In the genomic region with DNA sequence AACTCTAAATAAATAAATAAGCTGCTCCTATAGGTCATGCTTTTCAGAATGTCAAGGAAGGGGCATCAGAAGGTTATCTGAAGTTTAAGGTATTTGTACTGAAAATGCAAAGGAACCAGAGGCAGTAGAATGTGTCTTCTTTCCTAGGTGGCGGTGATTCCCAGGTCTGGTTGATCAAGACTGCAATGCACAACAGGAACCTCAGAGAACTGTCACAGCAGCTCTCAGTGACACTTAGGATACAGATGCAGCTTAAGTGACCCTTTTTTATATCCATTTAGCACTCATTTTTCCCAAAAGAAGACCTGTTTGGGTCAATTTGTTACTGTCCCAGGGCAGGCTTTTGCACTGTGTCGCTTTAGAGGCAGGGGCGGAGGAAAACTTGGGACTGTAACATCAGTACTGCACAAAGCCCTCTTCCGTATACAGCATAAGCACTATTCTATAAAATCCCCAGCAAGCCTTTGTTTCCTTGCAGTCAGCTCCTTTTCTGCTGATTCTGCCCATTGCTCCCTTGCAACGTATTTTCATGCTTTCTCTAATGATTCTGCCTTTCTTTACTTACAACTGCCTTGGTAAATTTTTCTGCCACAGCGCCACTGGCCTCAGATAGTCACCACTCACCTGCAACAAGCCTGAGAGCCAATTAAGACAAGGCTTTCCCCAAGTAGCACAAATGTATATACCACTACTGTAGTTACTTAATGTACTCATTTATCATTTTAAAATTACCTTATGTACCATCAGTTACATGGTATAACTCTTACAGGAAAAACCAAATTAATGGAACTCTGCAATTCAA, we compare ENCODE assay signal across 25 cellular contexts. TPM values are rescaled to one million over a fixed set of nuclear protein-coding genes. Genes with fewer than 3 reads are reported as not detected.
DNase-seq lines count a peak whose midpoint lies in the region; ATAC-seq and TF ChIP-seq lines count a peak whose summit lies in the region.
"Had no signal": no experiment of that assay in that cellular context is flagged by ENCODE, and none has a peak within 500 bp of the region (broad histone marks: within the 10 kb centered on the region; RNA-seq: fewer than 3 reads in every experiment).

No MANE protein-coding gene starts in this region.

- H3K36me3 ChIP-seq in OCI-LY1 (ENCODE audit: insufficient read depth, low read length) (no peaks in the 10 kb centered on the region), neural progenitor cell (no peaks in the 10 kb centered on the region), GM23338 (ENCODE audit: insufficient read depth) (no peaks in the 10 kb centered on the region)
- H3K36me3 ChIP-seq: esophagus muscularis mucosa, lower lobe of right lung, transverse colon had no signal

- no peaks in the 10 kb centered on the region for H3K27me3 ChIP-seq in OCI-LY1 (ENCODE audit: insufficient read depth, low read length)
- H3K27me3 ChIP-seq in neural progenitor cell: no peaks in the 10 kb centered on the region
- 0 out of 2 replicates have a peak, but pooled peaks cover 8% of the 10 kb centered on the region for H3K27me3 ChIP-seq in GM23338 (ENCODE audit: insufficient read depth)
- no peaks in the 10 kb centered on the region for H3K27me3 ChIP-seq in right cardiac atrium (ENCODE audit: control insufficient read depth, insufficient read depth)
- H3K27me3 ChIP-seq: esophagus muscularis mucosa, foreskin keratinocyte, heart right ventricle, transverse colon had no signal

- H3K36me3 Mint-ChIP-seq in activated naive CD8-positive, alpha-beta T cell: no peaks in the 10 kb centered on the region
- peaks cover 9% of the 10 kb centered on the region for H3K36me3 Mint-ChIP-seq in activated naive CD8-positive, alpha-beta T cell treated with anti-CD3 and anti-CD28 coated beads for 36 hours
- no peaks in the 10 kb centered on the region for H3K36me3 Mint-ChIP-seq in memory B cell
- peaks cover 8% of the 10 kb centered on the region for H3K36me3 Mint-ChIP-seq in neural progenitor cell
- H3K36me3 Mint-ChIP-seq in GM23338 (ENCODE audit: low read depth): no peaks in the 10 kb centered on the region; the same call in 2 of the 3 replicates

- peak overlapping the region; percentile 99 for H3K9ac ChIP-seq in OCI-LY1 (ENCODE audit: low read length)
- no peak overlapping the region for H3K9ac ChIP-seq in neural progenitor cell

- peaks cover 21% of the 10 kb centered on the region for H3K79me2 ChIP-seq in OCI-LY1 (ENCODE audit: insufficient read depth, low read length)
- H3K79me2 ChIP-seq in neural progenitor cell (ENCODE audit: low read depth): peaks cover 28% of the 10 kb centered on the region
- peaks cover 24% of the 10 kb centered on the region for H3K79me2 ChIP-seq in GM23338 (replicated peaks; ENCODE audit: insufficient read depth)

- no peaks in the 10 kb centered on the region for H3K9me3 Mint-ChIP-seq in activated naive CD8-positive, alpha-beta T cell (ENCODE audit: low read depth)
- no peaks in the 10 kb centered on the region for H3K9me3 Mint-ChIP-seq in activated naive CD8-positive, alpha-beta T cell treated with anti-CD3 and anti-CD28 coated beads for 36 hours
- H3K9me3 Mint-ChIP-seq in memory B cell (no peaks in the 10 kb centered on the region), neural progenitor cell (no peaks in the 10 kb centered on the region), GM23338 (no peaks in the 10 kb centered on the region)
- H3K9me3 Mint-ChIP-seq: activated T-helper 17 cell treated with anti-CD3 and anti-CD28 coated beads, Interleukin-2, amount 50 U/mL, for 72 hours; endodermal cell had no signal

- H2AFZ ChIP-seq in OCI-LY1 (ENCODE audit: low read length) (no peak overlapping the region), neural progenitor cell (replicated peaks) (no peak overlapping the region), GM23338 (no peak overlapping the region)

- DNase-seq in activated naive CD8-positive, alpha-beta T cell treated with anti-CD3 and anti-CD28 coated beads for 36 hours: no peak
- DNase-seq in memory B cell (ENCODE audit: low spot score in 2 of 2) (no peak), neural progenitor cell (ENCODE audit: low spot score) (no peak), GM23338 (ENCODE audit: low spot score) (no peak), right cardiac atrium (no peak)
- DNase-seq: ACHN; activated CD4-positive, alpha-beta T cell treated with anti-CD3 and anti-CD28 coated beads for 4 hours; C1 segment of cervical spinal cord; central memory CD4-positive, alpha-beta T cell; endodermal cell; foreskin keratinocyte; heart right ventricle; KG1; lower lobe of right lung; MM.1S; mucosa of descending colon; NCI-H1436 treated with DMSO at 0.1 percent for 48 hours; NCI-H2107; NCI-H774; transverse colon had no signal

- H3K9me3 ChIP-seq in OCI-LY1 (ENCODE audit: low read length) (no peaks in the 10 kb centered on the region), neural progenitor cell (ENCODE audit: low read depth) (no peaks in the 10 kb centered on the region), right cardiac atrium (ENCODE audit: control insufficient read depth, low read length) (no peaks in the 10 kb centered on the region)
- H3K9me3 ChIP-seq: esophagus muscularis mucosa, heart right ventricle, lower lobe of right lung, mucosa of descending colon, transverse colon had no signal

- ATAC-seq in memory B cell (ENCODE audit: low read depth) (no peak), GM23338 (no peak), right cardiac atrium (no peak), HG03432 (IDR thresholded peaks at IDR 0.05; ENCODE audit: unreplicated experiment) (no peak)
- ATAC-seq: activated T-helper 17 cell treated with anti-CD3 and anti-CD28 coated beads, Interleukin-2, amount 50 U/mL, for 72 hours; foreskin keratinocyte; heart right ventricle; lower lobe of right lung; mucosa of descending colon had no signal

- H3K4me3 ChIP-seq in OCI-LY1 (ENCODE audit: low read depth, low read length, poor library complexity, severe bottlenecking): peak overlapping the region; percentile 82
- H3K4me3 ChIP-seq in neural progenitor cell: no peak overlapping the region
- no peak overlapping the region for H3K4me3 ChIP-seq in GM23338
- H3K4me3 ChIP-seq in right cardiac atrium (ENCODE audit: low read length): no peak overlapping the region
- H3K4me3 ChIP-seq: lower lobe of right lung, mucosa of descending colon, transverse colon had no signal

- TF ChIP-seq CTCF in OCI-LY1 (IDR thresholded peaks at IDR 0.05; ENCODE audit: low read length) (peak; percentile 27; the same call in 1 of the 2 replicates), neural progenitor cell (IDR thresholded peaks at IDR 0.05) (no peak), GM23338 (conservative IDR thresholded peaks at IDR 0.05; ENCODE audit: low read depth in 2 of 2) (no peak)

- peak overlapping the region; percentile 40 for H3K4me3 Mint-ChIP-seq in activated naive CD8-positive, alpha-beta T cell
- no peak overlapping the region for H3K4me3 Mint-ChIP-seq in activated naive CD8-positive, alpha-beta T cell treated with anti-CD3 and anti-CD28 coated beads for 36 hours
- peak overlapping the region; percentile 59 for H3K4me3 Mint-ChIP-seq in memory B cell
- no peak overlapping the region for H3K4me3 Mint-ChIP-seq in neural progenitor cell
- no peak overlapping the region for H3K4me3 Mint-ChIP-seq in GM23338

- H3K27ac ChIP-seq in OCI-LY1 (ENCODE audit: low read depth, low read length, poor library complexity, severe bottlenecking) (peak overlapping the region; percentile 100), neural progenitor cell (no peak overlapping the region), GM23338 (ENCODE audit: low read depth) (no peak overlapping the region; the same call in 1 of the 2 replicates), right cardiac atrium (ENCODE audit: low read length) (no peak overlapping the region)
- H3K27ac ChIP-seq: foreskin keratinocyte, heart right ventricle, lower lobe of right lung, transverse colon had no signal

- no peaks in the 10 kb centered on the region for H3K27me3 Mint-ChIP-seq in activated naive CD8-positive, alpha-beta T cell
- H3K27me3 Mint-ChIP-seq in activated naive CD8-positive, alpha-beta T cell treated with anti-CD3 and anti-CD28 coated beads for 36 hours: peaks cover 9% of the 10 kb centered on the region
- H3K27me3 Mint-ChIP-seq in memory B cell: no peaks in the 10 kb centered on the region
- H3K27me3 Mint-ChIP-seq in neural progenitor cell (ENCODE audit: insufficient read depth, low read depth): peaks cover 8% of the 10 kb centered on the region
- peaks cover 12% of the 10 kb centered on the region for H3K27me3 Mint-ChIP-seq in GM23338 (ENCODE audit: insufficient read depth, low read depth, poor library complexity)
- H3K27me3 Mint-ChIP-seq: activated T-helper 17 cell treated with anti-CD3 and anti-CD28 coated beads, Interleukin-2, amount 50 U/mL, for 72 hours had no signal

- no peaks in the 10 kb centered on the region for H4K20me1 ChIP-seq in OCI-LY1 (ENCODE audit: insufficient read depth, low read length)
- no peaks in the 10 kb centered on the region for H4K20me1 ChIP-seq in neural progenitor cell (ENCODE audit: low read depth)
- H4K20me1 ChIP-seq in GM23338 (replicated peaks; ENCODE audit: insufficient read depth): no peaks in the 10 kb centered on the region

- H3K4me1 Mint-ChIP-seq in activated naive CD8-positive, alpha-beta T cell (ENCODE audit: low read depth): peaks cover 4% of the 10 kb centered on the region
- H3K4me1 Mint-ChIP-seq in activated naive CD8-positive, alpha-beta T cell treated with anti-CD3 and anti-CD28 coated beads for 36 hours: peaks cover 8% of the 10 kb centered on the region
- H3K4me1 Mint-ChIP-seq in memory B cell: peaks cover 12% of the 10 kb centered on the region
- peaks cover 28% of the 10 kb centered on the region for H3K4me1 Mint-ChIP-seq in neural progenitor cell
- peaks cover 21% of the 10 kb centered on the region for H3K4me1 Mint-ChIP-seq in GM23338

- intact Hi-C loops in right cardiac atrium (cut with DNase I): loop anchor here (2.0 to 10.0 kb wide), 6 partner anchors 92 to 412 kb away; a partner anchor contains a TSS

- no peaks in the 10 kb centered on the region; the same call in 1 of the 2 replicates for H3F3A ChIP-seq in OCI-LY1 (ENCODE audit: insufficient read depth, low read length)
- H3F3A ChIP-seq in neural progenitor cell (ENCODE audit: low read depth): no peaks in the 10 kb centered on the region
- no peaks in the 10 kb centered on the region for H3F3A ChIP-seq in GM23338 (replicated peaks; ENCODE audit: low read depth)

- H3K9me2 ChIP-seq in OCI-LY1 (ENCODE audit: low read depth, low read length): no peaks in the 10 kb centered on the region
- no peaks in the 10 kb centered on the region for H3K9me2 ChIP-seq in GM23338 (ENCODE audit: insufficient read depth)

- H3K4me1 ChIP-seq in OCI-LY1 (ENCODE audit: insufficient read depth, low read length, severe bottlenecking): peaks cover 77% of the 10 kb centered on the region
- H3K4me1 ChIP-seq in neural progenitor cell: peaks cover 22% of the 10 kb centered on the region
- H3K4me1 ChIP-seq in GM23338 (ENCODE audit: insufficient read depth): peaks cover 19% of the 10 kb centered on the region
- no peaks in the 10 kb centered on the region for H3K4me1 ChIP-seq in right cardiac atrium (ENCODE audit: control insufficient read depth, insufficient read depth, low read length)

- no peak overlapping the region for H3K27ac Mint-ChIP-seq in activated naive CD8-positive, alpha-beta T cell
- H3K27ac Mint-ChIP-seq in activated naive CD8-positive, alpha-beta T cell treated with anti-CD3 and anti-CD28 coated beads for 36 hours: no peak overlapping the region
- no peak overlapping the region for H3K27ac Mint-ChIP-seq in memory B cell
- no peak overlapping the region for H3K27ac Mint-ChIP-seq in neural progenitor cell
- no peak overlapping the region for H3K27ac Mint-ChIP-seq in GM23338
- H3K27ac Mint-ChIP-seq: activated T-helper 17 cell treated with anti-CD3 and anti-CD28 coated beads, Interleukin-2, amount 50 U/mL, for 72 hours; endodermal cell had no signal

- H3K4me2 ChIP-seq in OCI-LY1 (ENCODE audit: low read length) (peak overlapping the region; percentile 72), neural progenitor cell (no peak overlapping the region), GM23338 (no peak overlapping the region)

- WGBS in right cardiac atrium: 94% methylated on average over 6 of the region's 6 CpGs

RNA-seq across cellular contexts. Expression of a gene that starts 1.5 kb away (rescaled TPM):
- total RNA-seq in activated naive CD8-positive, alpha-beta T cell treated with anti-CD3 and anti-CD28 coated beads for 36 hours: 10 to 100 TPM; 42.8 to 45.3 TPM
- total RNA-seq in neural progenitor cell (ENCODE audit: low replicate concordance) (42.2 and 74.6 TPM in 2 replicates), right cardiac atrium (under 1 TPM in 2 of 4 donors, not detected in 2; 0.41 to 0.54 TPM)
- total RNA-seq in GM23338 (2014; rRNA removed; shearing (Covaris generic)): 22.5 and 26.2 TPM in 2 replicates
- polyA plus RNA-seq in GM23338 (2016; fragmentation: Nextera tagmentation; extraction: Ambion mirVana) (61.1 and 63.5 TPM in 2 replicates), right cardiac atrium (0.20 TPM)

Comparison
In these comparisons a context has a peak if more than half of its experiments do, and no peak if none do; other contexts are left out.
1. H3K4me3 Mint-ChIP-seq: peak in activated naive CD8-positive, alpha-beta T cell (single experiment) and memory B cell (single experiment); none in activated naive CD8-positive, alpha-beta T cell treated with anti-CD3 and anti-CD28 coated beads for 36 hours (single experiment), neural progenitor cell (single experiment) and GM23338 (single experiment).
2. RNA of a gene that starts 1.5 kb away (total RNA-seq): 42.2 to 74.6 TPM in neural progenitor cell, 42.8 to 45.3 TPM in activated naive CD8-positive, alpha-beta T cell treated with anti-CD3 and anti-CD28 coated beads for 36 hours and 22.5 to 26.2 TPM in GM23338; 0.41 to 0.54 TPM in right cardiac atrium; every median in the first group is over 10 times any median in the second.